18 cellular contexts compared by ENCODE assay signal in the genomic region with DNA sequence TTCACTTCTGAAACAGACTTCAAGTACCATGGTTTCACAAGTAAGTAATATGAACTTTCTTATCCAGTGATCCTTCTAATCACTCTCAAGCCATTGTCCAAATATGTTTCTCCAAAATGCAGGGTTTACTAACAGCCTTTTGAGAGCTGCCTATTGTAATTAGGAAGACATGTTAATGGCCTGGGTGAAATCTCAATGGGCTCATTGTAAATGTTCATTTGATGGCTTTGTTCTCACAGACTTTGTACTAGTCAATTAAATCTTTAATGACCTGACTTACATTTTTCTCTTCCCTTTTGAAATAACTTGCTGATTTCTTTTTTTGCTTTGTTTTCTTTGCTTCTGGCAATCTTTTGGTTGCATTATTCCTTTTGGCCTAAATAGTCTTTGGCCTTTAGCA.
"Had no signal": no experiment of that assay in that cellular context is flagged by ENCODE, and none has a peak within 500 bp of the region (broad histone marks: within the 10 kb centered on the region; RNA-seq: fewer than 3 reads in every experiment).

No MANE protein-coding gene starts in this region.

- H3K4me3 ChIP-seq: left lung, pancreas, tibial nerve, vagina had no signal

- H3K9me3 ChIP-seq: left lung, pancreas, tibial nerve, vagina had no signal

- H3K27me3 ChIP-seq: brain microvascular endothelial cell, left lung, pancreas, tibial nerve, vagina had no signal

- DNase-seq: activated CD4-positive, alpha-beta T cell treated with anti-CD3 and anti-CD28 coated beads for 1 hour; activated CD4-positive, alpha-beta T cell treated with anti-CD3 and anti-CD28 coated beads, Interleukin-2, amount 50 U/mL, for 48 hours; activated CD8-positive, alpha-beta memory T cell treated with anti-CD3 and anti-CD28 coated beads, Interleukin-2, amount 10 ng/mL, durations not matched to agents 7 days and 5 days; activated effector memory CD4-positive, alpha-beta T cell treated with Interleukin-2 at 50 U/mL for 16 hours; activated T-cell treated with anti-CD3 and anti-CD28 coated beads, Interleukin-2, amount 50 U/mL, for 24 hours; brain microvascular endothelial cell; nephron progenitor cell; pancreas; right cardiac atrium; small intestine; T-helper 9 cell had no signal

- H3K36me3 ChIP-seq: brain microvascular endothelial cell, left lung, pancreas, tibial nerve, vagina had no signal

- H3K4me1 ChIP-seq: left lung, tibial nerve, vagina had no signal

- ATAC-seq: activated CD8-positive, alpha-beta memory T cell treated with anti-CD3 and anti-CD28 coated beads, Interleukin-2, amount 10 ng/mL, durations not matched to agents 7 days and 5 days; esophagus mucosa; left lung; pancreas; right cardiac atrium had no signal

- H3K4me1 Mint-ChIP-seq: activated CD8-positive, alpha-beta memory T cell treated with anti-CD3 and anti-CD28 coated beads, Interleukin-2, amount 10 ng/mL, durations not matched to agents 7 days and 5 days; memory B cell; nephron progenitor cell had no signal

- H3K4me3 Mint-ChIP-seq: activated CD8-positive, alpha-beta memory T cell treated with anti-CD3 and anti-CD28 coated beads, Interleukin-2, amount 10 ng/mL, durations not matched to agents 7 days and 5 days; activated naive CD8-positive, alpha-beta T cell; activated T-cell treated with anti-CD3 and anti-CD28 coated beads, Interleukin-2, amount 50 U/mL, for 24 hours; dendritic cell treated with granulocyte-macrophage colony-stimulating factor and Interleukin-4, amounts not matched to agents 40 ng/mL and 50 ng/mL, for 4 days; memory B cell; nephron progenitor cell had no signal

- FAIRE-seq: small intestine had no signal

- H3K36me3 Mint-ChIP-seq: activated CD8-positive, alpha-beta memory T cell treated with anti-CD3 and anti-CD28 coated beads, Interleukin-2, amount 10 ng/mL, durations not matched to agents 7 days and 5 days; activated naive CD8-positive, alpha-beta T cell; memory B cell had no signal

- H3K27me3 Mint-ChIP-seq: activated CD8-positive, alpha-beta memory T cell treated with anti-CD3 and anti-CD28 coated beads, Interleukin-2, amount 10 ng/mL, durations not matched to agents 7 days and 5 days; activated naive CD8-positive, alpha-beta T cell; activated T-cell treated with anti-CD3 and anti-CD28 coated beads, Interleukin-2, amount 50 U/mL, for 24 hours; dendritic cell treated with granulocyte-macrophage colony-stimulating factor and Interleukin-4, amounts not matched to agents 40 ng/mL and 50 ng/mL, for 4 days; memory B cell had no signal

- H3K9me3 Mint-ChIP-seq: activated T-cell treated with anti-CD3 and anti-CD28 coated beads, Interleukin-2, amount 50 U/mL, for 24 hours; dendritic cell treated with granulocyte-macrophage colony-stimulating factor and Interleukin-4, amounts not matched to agents 40 ng/mL and 50 ng/mL, for 4 days had no signal

- H3K27ac ChIP-seq: brain microvascular endothelial cell, left lung, pancreas, tibial nerve, vagina had no signal

- H3K27ac Mint-ChIP-seq: activated CD8-positive, alpha-beta memory T cell treated with anti-CD3 and anti-CD28 coated beads, Interleukin-2, amount 10 ng/mL, durations not matched to agents 7 days and 5 days; activated naive CD8-positive, alpha-beta T cell; activated T-cell treated with anti-CD3 and anti-CD28 coated beads, Interleukin-2, amount 50 U/mL, for 24 hours; dendritic cell treated with granulocyte-macrophage colony-stimulating factor and Interleukin-4, amounts not matched to agents 40 ng/mL and 50 ng/mL, for 4 days; memory B cell; nephron progenitor cell had no signal
